In genomic region chr16:89048871-89049422, GRCh38 we compare ENCODE assay signal across 19 cellular contexts.
"Had no signal": no experiment of that assay in that cellular context is flagged by ENCODE, and none has a peak within 500 bp of the region (broad histone marks: within the 10 kb centered on the region; RNA-seq: fewer than 3 reads in every experiment).

No MANE protein-coding gene starts in this region.

- H3K27ac ChIP-seq: foreskin keratinocyte, tibial artery had no signal

- H3K27ac Mint-ChIP-seq: activated B cell treated with CpG ODN at 0.5 μM for 24 hours; activated CD8-positive, alpha-beta T cell treated with anti-CD3 and anti-CD28 coated beads for 36 hours had no signal

- H3K4me3 ChIP-seq: tibial artery had no signal

- ATAC-seq: activated CD8-positive, alpha-beta T cell treated with anti-CD3 and anti-CD28 coated beads for 36 hours; activated naive CD4-positive, alpha-beta T cell treated with anti-CD3 and anti-CD28 coated beads, Interleukin-2, amount 50 U/mL, for 72 hours; activated T-cell treated with anti-CD3 and anti-CD28 coated beads, Interleukin-2, amount 50 U/mL, for 4 hours; foreskin keratinocyte; left colon; naive thymus-derived CD8-positive, alpha-beta T cell had no signal

- FAIRE-seq: endothelial cell of umbilical vein, TTC549 had no signal

- H3K4me3 Mint-ChIP-seq: activated B cell treated with CpG ODN at 0.5 μM for 24 hours; activated CD8-positive, alpha-beta T cell treated with anti-CD3 and anti-CD28 coated beads for 36 hours; activated T-cell treated with anti-CD3 and anti-CD28 coated beads, Interleukin-2, amount 50 U/mL, for 4 hours; central memory CD8-positive, alpha-beta T cell; naive thymus-derived CD8-positive, alpha-beta T cell had no signal

- H3K9me3 ChIP-seq: tibial artery had no signal

- H3K36me3 ChIP-seq: tibial artery had no signal

- H3K27me3 Mint-ChIP-seq: activated CD8-positive, alpha-beta T cell treated with anti-CD3 and anti-CD28 coated beads for 36 hours had no signal

- DNase-seq: activated B cell treated with CpG ODN at 0.5 μM for 24 hours; activated CD4-positive, alpha-beta T cell treated with anti-CD3 and anti-CD28 coated beads for 48 hours; activated CD8-positive, alpha-beta T cell treated with anti-CD3 and anti-CD28 coated beads for 36 hours; activated effector memory CD4-positive, alpha-beta T cell treated with anti-CD3 and anti-CD28 coated beads, Interleukin-2, amount 50 U/mL, for 16 hours; activated T-cell treated with anti-CD3 and anti-CD28 coated beads, Interleukin-2, amount 50 U/mL, for 4 hours; cortex of kidney; effector CD4-positive, alpha-beta T cell; foreskin keratinocyte; stimulated activated CD4-positive, alpha-beta T cell treated with anti-CD3 and anti-CD28 coated beads, Interleukin-2, amount 100 ng/mL, for 48 hours; stimulated activated naive CD4-positive, alpha-beta T cell; T-helper 2 cell; tibial artery had no signal

- H3K36me3 Mint-ChIP-seq: activated naive CD4-positive, alpha-beta T cell treated with anti-CD3 and anti-CD28 coated beads, Interleukin-2, amount 50 U/mL, for 72 hours; brain; naive thymus-derived CD8-positive, alpha-beta T cell had no signal

- H3K4me1 ChIP-seq: foreskin keratinocyte had no signal
